ENCODE assay signal across 10 cellular contexts in genomic region chr20:46349742-46350056, GRCh38. TPM values are rescaled to one million over a fixed set of nuclear protein-coding genes. Genes with fewer than 3 reads are reported as not detected.
A peak's percentile ranks its signal among the peaks of the same experiment; 100 is the strongest.
DNase-seq lines count a peak whose midpoint lies in the region; ATAC-seq and TF ChIP-seq lines count a peak whose summit lies in the region.
"Had no signal": no experiment of that assay in that cellular context is flagged by ENCODE, and none has a peak within 500 bp of the region (broad histone marks: within the 10 kb centered on the region; RNA-seq: fewer than 3 reads in every experiment).

No MANE protein-coding gene starts in this region.

- intact Hi-C loops in left ventricle myocardium superior (cut with micrococcal nuclease) = loop anchor here (10.0 kb wide), 1 partner anchor 215 kb away; no protein-coding TSS in a partner anchor

- ATAC-seq in stimulated activated naive B cell treated with anti-CD40 and anti-IgM and Interleukin-4, amounts not matched to agents 10 μg/mL and 1 μg/mL and 100 μg/mL, for 72 hours (replicated peaks) = no peak
- ATAC-seq in HG02642 (IDR thresholded peaks at IDR 0.05; ENCODE audit: poor library complexity, unreplicated experiment) (no peak), left ventricle myocardium superior (no peak)

- H3K4me3 Mint-ChIP-seq in endothelial cell (ENCODE audit: unreplicated experiment) = peak overlapping the region; percentile 18
- H3K4me3 Mint-ChIP-seq in stimulated activated naive B cell treated with anti-CD40 and anti-IgM and Interleukin-4, amounts not matched to agents 10 μg/mL and 1 μg/mL and 100 μg/mL, for 72 hours = peak overlapping the region in 1 of 2 donors; percentile 52

- peaks cover 6% of the 10 kb centered on the region for H3K36me3 Mint-ChIP-seq in endothelial cell (ENCODE audit: low read depth, unreplicated experiment)
- peaks cover 46 to 53% of the 10 kb centered on the region in 2 donors for H3K36me3 Mint-ChIP-seq in stimulated activated naive B cell treated with anti-CD40 and anti-IgM and Interleukin-4, amounts not matched to agents 10 μg/mL and 1 μg/mL and 100 μg/mL, for 72 hours

- peaks cover 19% of the 10 kb centered on the region for H3K4me1 Mint-ChIP-seq in endothelial cell (ENCODE audit: unreplicated experiment)
- peaks cover 33 to 49% of the 10 kb centered on the region in 2 donors for H3K4me1 Mint-ChIP-seq in stimulated activated naive B cell treated with anti-CD40 and anti-IgM and Interleukin-4, amounts not matched to agents 10 μg/mL and 1 μg/mL and 100 μg/mL, for 72 hours

- DNase-seq in NCI-H1417 (lab: John Stamatoyannopoulos, UW) (peak in 2 of 3 experiments; percentile 43 to 77), NCI-H1417 treated with DMSO at 0.1 percent for 48 hours (lab: John Stamatoyannopoulos, UW) (no peak), NCI-H2196 treated with DMSO at 0.1 percent for 48 hours (lab: John Stamatoyannopoulos, UW; ENCODE audit: unreplicated experiment) (peak; percentile 48), endothelial cell (ENCODE audit: low spot score) (no peak), left ventricle myocardium superior (no peak), T-helper 1 cell (no peak)
- DNase-seq in stimulated activated naive B cell treated with anti-CD40 and anti-IgM and Interleukin-4, amounts not matched to agents 10 μg/mL and 1 μg/mL and 100 μg/mL, for 72 hours = no peak
- DNase-seq: NCI-H1694 treated with DMSO at 0.1 percent for 48 hours had no signal

- no peaks in the 10 kb centered on the region for H3K9me3 Mint-ChIP-seq in endothelial cell (ENCODE audit: unreplicated experiment)
- peaks cover 0 to 1% of the 10 kb centered on the region in 2 donors for H3K9me3 Mint-ChIP-seq in stimulated activated naive B cell treated with anti-CD40 and anti-IgM and Interleukin-4, amounts not matched to agents 10 μg/mL and 1 μg/mL and 100 μg/mL, for 72 hours
- H3K9me3 Mint-ChIP-seq: activated naive CD4-positive, alpha-beta T cell treated with anti-CD3 and anti-CD28 coated beads, Interleukin-2, amount 50 U/mL, for 72 hours had no signal

- peaks cover 17% of the 10 kb centered on the region for H3K27me3 Mint-ChIP-seq in endothelial cell (ENCODE audit: unreplicated experiment)
- no peaks in the 10 kb centered on the region for H3K27me3 Mint-ChIP-seq in stimulated activated naive B cell treated with anti-CD40 and anti-IgM and Interleukin-4, amounts not matched to agents 10 μg/mL and 1 μg/mL and 100 μg/mL, for 72 hours

- H3K27ac Mint-ChIP-seq in endothelial cell (ENCODE audit: unreplicated experiment) = no peak overlapping the region
- H3K27ac Mint-ChIP-seq in stimulated activated naive B cell treated with anti-CD40 and anti-IgM and Interleukin-4, amounts not matched to agents 10 μg/mL and 1 μg/mL and 100 μg/mL, for 72 hours = peak overlapping the region; percentile 27

- no peak for TF ChIP-seq CTCF in endothelial cell (IDR thresholded peaks at IDR 0.05; ENCODE audit: unreplicated experiment)

RNA-seq across cellular contexts. Expression of gene CDH22, which starts 41.4 kb away (rescaled TPM):
- total RNA-seq in endothelial cell (ENCODE audit: unreplicated experiment) (1.3 TPM), left ventricle myocardium superior (2.3 TPM)

RNA-seq across cellular contexts. Expression of gene ELMO2, which starts 56.7 kb away (rescaled TPM):
- total RNA-seq in endothelial cell (ENCODE audit: unreplicated experiment) = 35.6 TPM
- total RNA-seq in left ventricle myocardium superior = 37.1 TPM

Comparison
In these comparisons a context has a peak if more than half of its experiments do, and no peak if none do; other contexts are left out.
1. DNase-seq: peak in NCI-H1417 (2 of 3) and NCI-H2196 treated with DMSO at 0.1 percent for 48 hours (single experiment); none in NCI-H1417 treated with DMSO at 0.1 percent for 48 hours (single experiment), endothelial cell (single experiment), stimulated activated naive B cell treated with anti-CD40 and anti-IgM and Interleukin-4, amounts not matched to agents 10 μg/mL and 1 μg/mL and 100 μg/mL, for 72 hours (single experiment), left ventricle myocardium superior (single experiment) and T-helper 1 cell (0 of 5).